ENCODE assay signal across 8 cellular contexts in the genomic region with DNA sequence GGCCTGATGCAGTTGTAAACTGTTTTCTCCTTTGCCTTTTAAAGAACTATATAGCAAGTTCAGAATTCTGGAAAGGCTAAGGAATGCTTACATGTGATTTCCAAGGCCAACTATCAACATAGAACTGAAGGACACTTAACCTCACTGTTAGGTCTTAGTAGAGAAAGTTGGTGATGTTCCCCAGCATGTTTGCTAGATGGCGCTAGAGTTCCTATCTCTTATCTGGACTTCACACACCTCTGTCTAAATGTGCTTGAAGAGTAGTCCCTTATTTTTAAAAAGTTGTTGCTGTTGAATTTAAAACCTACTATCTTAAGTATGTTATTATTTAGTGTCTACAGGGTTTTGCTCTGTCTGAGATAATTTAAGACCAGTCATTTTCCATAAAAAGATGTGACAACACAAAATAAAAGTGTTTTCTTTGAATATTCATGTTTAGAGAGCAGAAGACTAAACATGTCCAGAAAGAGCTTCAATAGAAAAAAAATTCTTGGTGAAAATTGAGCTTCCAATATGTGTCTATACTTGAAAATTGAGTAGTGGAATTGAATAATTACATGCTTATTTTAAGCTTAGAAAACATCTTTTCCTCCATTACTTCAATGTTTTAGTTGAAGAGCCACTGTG.
DNase-seq lines count a peak whose midpoint lies in the region; ATAC-seq, FAIRE-seq and TF ChIP-seq lines count a peak whose summit lies in the region.

No MANE protein-coding gene starts in this region.

- DNase-seq in A673 (ENCODE audit: low spot score) (peak; percentile 66), NCI-H1048 (lab: John Stamatoyannopoulos, UW) (peak; percentile 36), anterior cingulate cortex (lab: John Stamatoyannopoulos, UW) (no peak)
- no peak for DNase-seq in CD8-positive, alpha-beta T cell
- no peak for DNase-seq in activated T-helper 2 cell treated with anti-CD3 and anti-CD28 coated beads, Interferon-gamma antibody, Interleukin-2, Interleukin-4, amounts not matched to agents 10 μg/mL and 5 μg/mL and 100 μg/mL, durations not matched to agents 14 hours and 24 hours and 36 hours (ENCODE audit: low spot score)

- no peaks in the 10 kb centered on the region for H3K4me1 ChIP-seq in A673 (ENCODE audit: insufficient read depth, low read length, poor library complexity, severe bottlenecking)
- H3K4me1 ChIP-seq in CD8-positive, alpha-beta T cell (ENCODE audit: insufficient read depth, low read length) = no peaks in the 10 kb centered on the region

- CTCF ChIA-PET in A673 (lab: Charles Lee) = no interaction called here
- CTCF ChIA-PET in CD8-positive, alpha-beta T cell (lab: Charles Lee) = no interaction called here

- FAIRE-seq in endometrium (lab: Jason Lieb, UNC) = peak; percentile 35

- peak; percentile 63 for ATAC-seq in GM18511 (IDR thresholded peaks at IDR 0.05; ENCODE audit: unreplicated experiment)
- no peak for ATAC-seq in HG03095 (IDR thresholded peaks at IDR 0.05; ENCODE audit: unreplicated experiment)
- ATAC-seq in CD8-positive, alpha-beta T cell = no peak

- peaks cover 6% of the 10 kb centered on the region for H3K4me1 Mint-ChIP-seq in CD8-positive, alpha-beta T cell (ENCODE audit: low read depth)
- H3K4me1 Mint-ChIP-seq in activated T-helper 2 cell treated with anti-CD3 and anti-CD28 coated beads, Interferon-gamma antibody, Interleukin-2, Interleukin-4, amounts not matched to agents 10 μg/mL and 5 μg/mL and 100 μg/mL, durations not matched to agents 14 hours and 24 hours and 36 hours (ENCODE audit: low read depth) = no peaks in the 10 kb centered on the region

- BruUV-seq in A673 (replicated peaks; lab: Mats Ljungman, UMichigan) = no TSS peak

- no peak overlapping the region for H3K4me3 ChIP-seq in A673 (ENCODE audit: low read depth, low read length, poor library complexity, severe bottlenecking)
- no peak overlapping the region for H3K4me3 ChIP-seq in CD8-positive, alpha-beta T cell (ENCODE audit: low read depth, low read length)

- H3K27me3 ChIP-seq in A673 (replicated peaks; ENCODE audit: insufficient read depth, low read depth, low read length, poor library complexity) = no peaks in the 10 kb centered on the region
- H3K27me3 ChIP-seq in CD8-positive, alpha-beta T cell (ENCODE audit: insufficient read depth, low read length) = no peaks in the 10 kb centered on the region

- POLR2A ChIA-PET in A673 (lab: Charles Lee; ENCODE audit: low non-redundant PET) = no interaction called here
- POLR2A ChIA-PET in CD8-positive, alpha-beta T cell (lab: Charles Lee) = interaction anchor here (0.7 kb wide), 1 partner anchor 8 kb away, joined by 3 read pairs; no protein-coding TSS in a partner anchor

- TF ChIP-seq CTCF in A673 (conservative IDR thresholded peaks at IDR 0.05; ENCODE audit: low read depth, low read length) = peak; percentile 81
- TF ChIP-seq CTCF in CD8-positive, alpha-beta T cell (IDR thresholded peaks at IDR 0.05) = no peak

- no peak overlapping the region for H3K27ac Mint-ChIP-seq in CD8-positive, alpha-beta T cell
- no peak overlapping the region for H3K27ac Mint-ChIP-seq in activated T-helper 2 cell treated with anti-CD3 and anti-CD28 coated beads, Interferon-gamma antibody, Interleukin-2, Interleukin-4, amounts not matched to agents 10 μg/mL and 5 μg/mL and 100 μg/mL, durations not matched to agents 14 hours and 24 hours and 36 hours

- no peak overlapping the region for H3K4me3 Mint-ChIP-seq in CD8-positive, alpha-beta T cell
- H3K4me3 Mint-ChIP-seq in activated T-helper 2 cell treated with anti-CD3 and anti-CD28 coated beads, Interferon-gamma antibody, Interleukin-2, Interleukin-4, amounts not matched to agents 10 μg/mL and 5 μg/mL and 100 μg/mL, durations not matched to agents 14 hours and 24 hours and 36 hours (ENCODE audit: low read depth) = no peak overlapping the region

- H3K36me3 Mint-ChIP-seq in CD8-positive, alpha-beta T cell = peaks cover 5% of the 10 kb centered on the region
- no peaks in the 10 kb centered on the region for H3K36me3 Mint-ChIP-seq in activated T-helper 2 cell treated with anti-CD3 and anti-CD28 coated beads, Interferon-gamma antibody, Interleukin-2, Interleukin-4, amounts not matched to agents 10 μg/mL and 5 μg/mL and 100 μg/mL, durations not matched to agents 14 hours and 24 hours and 36 hours (ENCODE audit: low read depth)

- no peak overlapping the region for H3K27ac ChIP-seq in A673 (ENCODE audit: low read depth, low read length, poor library complexity, severe bottlenecking)
- no peak overlapping the region for H3K27ac ChIP-seq in CD8-positive, alpha-beta T cell (ENCODE audit: low read depth, low read length)

- H3K9me3 ChIP-seq in A673 (ENCODE audit: low read depth, low read length, poor library complexity, severe bottlenecking) = peaks cover 11% of the 10 kb centered on the region
- H3K9me3 ChIP-seq in CD8-positive, alpha-beta T cell (ENCODE audit: low read length) = peaks cover 5% of the 10 kb centered on the region

- peaks cover 19% of the 10 kb centered on the region for H3K9me3 Mint-ChIP-seq in CD8-positive, alpha-beta T cell
- H3K9me3 Mint-ChIP-seq in activated T-helper 2 cell treated with anti-CD3 and anti-CD28 coated beads, Interferon-gamma antibody, Interleukin-2, Interleukin-4, amounts not matched to agents 10 μg/mL and 5 μg/mL and 100 μg/mL, durations not matched to agents 14 hours and 24 hours and 36 hours = peaks cover 5% of the 10 kb centered on the region

- H3K36me3 ChIP-seq in A673 (ENCODE audit: insufficient read depth, low read length, poor library complexity, severe bottlenecking) = no peaks in the 10 kb centered on the region
- no peaks in the 10 kb centered on the region for H3K36me3 ChIP-seq in CD8-positive, alpha-beta T cell (ENCODE audit: insufficient read depth, low read length)

- no peaks in the 10 kb centered on the region for H3K27me3 Mint-ChIP-seq in CD8-positive, alpha-beta T cell (ENCODE audit: low read depth)
- peaks cover 9% of the 10 kb centered on the region for H3K27me3 Mint-ChIP-seq in activated T-helper 2 cell treated with anti-CD3 and anti-CD28 coated beads, Interferon-gamma antibody, Interleukin-2, Interleukin-4, amounts not matched to agents 10 μg/mL and 5 μg/mL and 100 μg/mL, durations not matched to agents 14 hours and 24 hours and 36 hours (ENCODE audit: low read depth)

- intact Hi-C loops in A673 (cut with micrococcal nuclease; ENCODE audit: unreplicated experiment) = no loop called here
- intact Hi-C loops in CD8-positive, alpha-beta T cell (cut with DNase I, micrococcal nuclease) = no loop called here
- intact Hi-C loops in activated T-helper 2 cell treated with anti-CD3 and anti-CD28 coated beads, Interferon-gamma antibody, Interleukin-2, Interleukin-4, amounts not matched to agents 10 μg/mL and 5 μg/mL and 100 μg/mL, durations not matched to agents 14 hours and 24 hours and 36 hours (cut with micrococcal nuclease) = no loop called here

Comparison
In these comparisons a context has a peak if more than half of its experiments do, and no peak if none do; other contexts are left out.
1. DNase-seq: peak in A673 (single experiment) and NCI-H1048 (single experiment); none in CD8-positive, alpha-beta T cell (0 of 7), anterior cingulate cortex (0 of 58) and activated T-helper 2 cell treated with anti-CD3 and anti-CD28 coated beads, Interferon-gamma antibody, Interleukin-2, Interleukin-4, amounts not matched to agents 10 μg/mL and 5 μg/mL and 100 μg/mL, durations not matched to agents 14 hours and 24 hours and 36 hours (single experiment).